Comparison of ENCODE assay signal across 1 cellular context in the genomic region with DNA sequence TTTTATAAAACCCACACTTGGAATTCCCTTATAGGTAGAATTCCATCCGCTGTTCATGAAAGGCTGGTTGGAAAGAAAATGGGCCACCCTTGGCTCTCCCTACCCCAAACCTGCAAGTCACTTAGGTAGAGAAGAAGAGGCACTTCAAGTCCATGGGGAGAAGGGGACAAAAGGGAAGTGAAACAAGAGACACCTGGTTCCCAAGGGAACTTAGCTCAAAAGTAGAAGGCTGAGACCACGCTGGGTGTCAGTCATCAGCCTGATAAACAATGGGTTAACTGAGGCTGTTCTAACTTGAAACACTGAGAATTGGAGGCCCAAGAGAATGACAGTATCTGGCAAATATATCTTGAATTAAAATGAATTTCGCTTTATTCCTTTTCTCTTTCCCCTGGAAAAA.
TF ChIP-seq lines count a peak whose summit lies in the region.

No MANE protein-coding gene starts in this region.

TF ChIP-seq in H1, 55 proteins besides CTCF, POLR2A, EP300 and RAD21:
- no peak for TF ChIP-seq ASH2L (IDR thresholded peaks at IDR 0.05; ENCODE audit: low read length)
- TF ChIP-seq TEAD4 (IDR thresholded peaks at IDR 0.05; ENCODE audit: low read depth, low read length), result no peak
- TF ChIP-seq GABPA (IDR thresholded peaks at IDR 0.05; ENCODE audit: borderline replicate concordance, insufficient read depth, low read length), result no peak
- no peak for TF ChIP-seq CBX8 (IDR thresholded peaks at IDR 0.05; ENCODE audit: borderline replicate concordance, low read depth, low read length)
- no peak for TF ChIP-seq JUND (IDR thresholded peaks at IDR 0.05; ENCODE audit: low read length)
- no peak for TF ChIP-seq TCF12 (IDR thresholded peaks at IDR 0.05; ENCODE audit: low read depth, low read length)
- no peak for TF ChIP-seq RXRA (IDR thresholded peaks at IDR 0.05; ENCODE audit: insufficient read depth, low read depth, low read length)
- TF ChIP-seq PHF8 (conservative IDR thresholded peaks at IDR 0.05; ENCODE audit: low read depth, low read length), result no peak
- no peak for TF ChIP-seq SIN3A (conservative IDR thresholded peaks at IDR 0.05 in 1 of 2, IDR thresholded peaks at IDR 0.05 in 1 of 2; ENCODE audit: low read depth in 1 of 2, low read length in 2 of 2)
- TF ChIP-seq, protein P1, sequence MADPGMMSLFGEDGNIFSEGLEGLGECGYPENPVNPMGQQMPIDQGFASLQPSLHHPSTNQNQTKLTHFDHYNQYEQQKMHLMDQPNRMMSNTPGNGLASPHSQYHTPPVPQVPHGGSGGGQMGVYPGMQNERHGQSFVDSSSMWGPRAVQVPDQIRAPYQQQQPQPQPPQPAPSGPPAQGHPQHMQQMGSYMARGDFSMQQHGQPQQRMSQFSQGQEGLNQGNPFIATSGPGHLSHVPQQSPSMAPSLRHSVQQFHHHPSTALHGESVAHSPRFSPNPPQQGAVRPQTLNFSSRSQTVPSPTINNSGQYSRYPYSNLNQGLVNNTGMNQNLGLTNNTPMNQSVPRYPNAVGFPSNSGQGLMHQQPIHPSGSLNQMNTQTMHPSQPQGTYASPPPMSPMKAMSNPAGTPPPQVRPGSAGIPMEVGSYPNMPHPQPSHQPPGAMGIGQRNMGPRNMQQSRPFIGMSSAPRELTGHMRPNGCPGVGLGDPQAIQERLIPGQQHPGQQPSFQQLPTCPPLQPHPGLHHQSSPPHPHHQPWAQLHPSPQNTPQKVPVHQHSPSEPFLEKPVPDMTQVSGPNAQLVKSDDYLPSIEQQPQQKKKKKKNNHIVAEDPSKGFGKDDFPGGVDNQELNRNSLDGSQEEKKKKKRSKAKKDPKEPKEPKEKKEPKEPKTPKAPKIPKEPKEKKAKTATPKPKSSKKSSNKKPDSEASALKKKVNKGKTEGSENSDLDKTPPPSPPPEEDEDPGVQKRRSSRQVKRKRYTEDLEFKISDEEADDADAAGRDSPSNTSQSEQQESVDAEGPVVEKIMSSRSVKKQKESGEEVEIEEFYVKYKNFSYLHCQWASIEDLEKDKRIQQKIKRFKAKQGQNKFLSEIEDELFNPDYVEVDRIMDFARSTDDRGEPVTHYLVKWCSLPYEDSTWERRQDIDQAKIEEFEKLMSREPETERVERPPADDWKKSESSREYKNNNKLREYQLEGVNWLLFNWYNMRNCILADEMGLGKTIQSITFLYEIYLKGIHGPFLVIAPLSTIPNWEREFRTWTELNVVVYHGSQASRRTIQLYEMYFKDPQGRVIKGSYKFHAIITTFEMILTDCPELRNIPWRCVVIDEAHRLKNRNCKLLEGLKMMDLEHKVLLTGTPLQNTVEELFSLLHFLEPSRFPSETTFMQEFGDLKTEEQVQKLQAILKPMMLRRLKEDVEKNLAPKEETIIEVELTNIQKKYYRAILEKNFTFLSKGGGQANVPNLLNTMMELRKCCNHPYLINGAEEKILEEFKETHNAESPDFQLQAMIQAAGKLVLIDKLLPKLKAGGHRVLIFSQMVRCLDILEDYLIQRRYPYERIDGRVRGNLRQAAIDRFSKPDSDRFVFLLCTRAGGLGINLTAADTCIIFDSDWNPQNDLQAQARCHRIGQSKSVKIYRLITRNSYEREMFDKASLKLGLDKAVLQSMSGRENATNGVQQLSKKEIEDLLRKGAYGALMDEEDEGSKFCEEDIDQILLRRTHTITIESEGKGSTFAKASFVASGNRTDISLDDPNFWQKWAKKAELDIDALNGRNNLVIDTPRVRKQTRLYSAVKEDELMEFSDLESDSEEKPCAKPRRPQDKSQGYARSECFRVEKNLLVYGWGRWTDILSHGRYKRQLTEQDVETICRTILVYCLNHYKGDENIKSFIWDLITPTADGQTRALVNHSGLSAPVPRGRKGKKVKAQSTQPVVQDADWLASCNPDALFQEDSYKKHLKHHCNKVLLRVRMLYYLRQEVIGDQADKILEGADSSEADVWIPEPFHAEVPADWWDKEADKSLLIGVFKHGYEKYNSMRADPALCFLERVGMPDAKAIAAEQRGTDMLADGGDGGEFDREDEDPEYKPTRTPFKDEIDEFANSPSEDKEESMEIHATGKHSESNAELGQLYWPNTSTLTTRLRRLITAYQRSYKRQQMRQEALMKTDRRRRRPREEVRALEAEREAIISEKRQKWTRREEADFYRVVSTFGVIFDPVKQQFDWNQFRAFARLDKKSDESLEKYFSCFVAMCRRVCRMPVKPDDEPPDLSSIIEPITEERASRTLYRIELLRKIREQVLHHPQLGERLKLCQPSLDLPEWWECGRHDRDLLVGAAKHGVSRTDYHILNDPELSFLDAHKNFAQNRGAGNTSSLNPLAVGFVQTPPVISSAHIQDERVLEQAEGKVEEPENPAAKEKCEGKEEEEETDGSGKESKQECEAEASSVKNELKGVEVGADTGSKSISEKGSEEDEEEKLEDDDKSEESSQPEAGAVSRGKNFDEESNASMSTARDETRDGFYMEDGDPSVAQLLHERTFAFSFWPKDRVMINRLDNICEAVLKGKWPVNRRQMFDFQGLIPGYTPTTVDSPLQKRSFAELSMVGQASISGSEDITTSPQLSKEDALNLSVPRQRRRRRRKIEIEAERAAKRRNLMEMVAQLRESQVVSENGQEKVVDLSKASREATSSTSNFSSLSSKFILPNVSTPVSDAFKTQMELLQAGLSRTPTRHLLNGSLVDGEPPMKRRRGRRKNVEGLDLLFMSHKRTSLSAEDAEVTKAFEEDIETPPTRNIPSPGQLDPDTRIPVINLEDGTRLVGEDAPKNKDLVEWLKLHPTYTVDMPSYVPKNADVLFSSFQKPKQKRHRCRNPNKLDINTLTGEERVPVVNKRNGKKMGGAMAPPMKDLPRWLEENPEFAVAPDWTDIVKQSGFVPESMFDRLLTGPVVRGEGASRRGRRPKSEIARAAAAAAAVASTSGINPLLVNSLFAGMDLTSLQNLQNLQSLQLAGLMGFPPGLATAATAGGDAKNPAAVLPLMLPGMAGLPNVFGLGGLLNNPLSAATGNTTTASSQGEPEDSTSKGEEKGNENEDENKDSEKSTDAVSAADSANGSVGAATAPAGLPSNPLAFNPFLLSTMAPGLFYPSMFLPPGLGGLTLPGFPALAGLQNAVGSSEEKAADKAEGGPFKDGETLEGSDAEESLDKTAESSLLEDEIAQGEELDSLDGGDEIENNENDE (IDR thresholded peaks at IDR 0.05; ENCODE audit: insufficient replicate concordance, low read length), result no peak
- TF ChIP-seq BCL11A (IDR thresholded peaks at IDR 0.05; ENCODE audit: low read depth in 2 of 2, low read length in 2 of 2), result no peak
- TF ChIP-seq, protein P2, sequence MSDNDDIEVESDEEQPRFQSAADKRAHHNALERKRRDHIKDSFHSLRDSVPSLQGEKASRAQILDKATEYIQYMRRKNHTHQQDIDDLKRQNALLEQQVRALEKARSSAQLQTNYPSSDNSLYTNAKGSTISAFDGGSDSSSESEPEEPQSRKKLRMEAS (IDR thresholded peaks at IDR 0.05), result no peak
- no peak for TF ChIP-seq SUZ12 (IDR thresholded peaks at IDR 0.05; ENCODE audit: low read length)
- no peak for TF ChIP-seq SP4 (IDR thresholded peaks at IDR 0.05; ENCODE audit: low read length)
TF ChIP-seq in H1: peak in this region for 0.
